ENCODE assay signal across 26 cellular contexts in the genomic region with DNA sequence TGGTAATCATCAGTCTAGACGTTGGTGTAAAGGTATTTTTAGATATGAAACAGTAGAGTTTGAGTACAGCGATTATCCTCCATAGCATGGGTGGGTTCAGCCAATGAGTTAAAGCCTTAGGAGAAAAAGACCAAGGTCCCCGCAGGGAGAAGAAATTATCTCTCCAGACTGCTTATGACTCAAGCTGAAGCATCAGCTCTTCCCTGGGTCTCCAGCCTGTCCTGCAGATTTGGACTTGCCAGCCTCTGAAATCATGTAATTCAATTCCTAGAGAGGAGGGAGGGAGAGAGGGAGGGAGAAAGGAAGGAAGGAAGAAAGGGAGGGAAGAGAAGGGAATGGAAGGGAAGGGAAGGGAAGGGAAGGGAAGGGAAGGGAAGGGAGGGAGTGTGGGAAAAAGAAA. TPM values are rescaled to one million over a fixed set of nuclear protein-coding genes. Genes with fewer than 3 reads are reported as not detected.
"Had no signal": no experiment of that assay in that cellular context is flagged by ENCODE, and none has a peak within 500 bp of the region (broad histone marks: within the 10 kb centered on the region; RNA-seq: fewer than 3 reads in every experiment).

No MANE protein-coding gene starts in this region.

- H3K27me3 ChIP-seq: adrenal gland, body of pancreas had no signal

- H3K36me3 ChIP-seq: adrenal gland, esophagus muscularis mucosa had no signal

- DNase-seq: activated CD4-positive, alpha-beta T cell treated with anti-CD3 and anti-CD28 coated beads for 48 hours; activated CD4-positive, alpha-beta T cell treated with anti-CD3 and anti-CD28 coated beads, Interleukin-2, amount 50 U/mL, for 1 hour; activated CD4-positive, alpha-beta T cell treated with anti-CD3 and anti-CD28 coated beads, Interleukin-2, amount 50 U/mL, for 48 hours; activated CD8-positive, alpha-beta memory T cell treated with anti-CD3 and anti-CD28 coated beads for 24 hours; activated CD8-positive, alpha-beta T cell treated with anti-CD3 and anti-CD28 coated beads for 36 hours; activated effector memory CD4-positive, alpha-beta T cell treated with Interleukin-2 at 50 U/mL for 16 hours; activated naive CD4-positive, alpha-beta T cell treated with anti-CD3 and anti-CD28 coated beads for 36 hours; activated naive CD8-positive, alpha-beta T cell treated with anti-CD3 and anti-CD28 coated beads for 36 hours; activated naive CD8-positive, alpha-beta T cell treated with anti-CD3 and anti-CD28 coated beads, Interleukin-2, amount 50 U/mL, for 24 hours; activated T-cell treated with anti-CD3 and anti-CD28 coated beads, Interleukin-2, amount 50 U/mL, for 4 hours; adrenal gland; amygdala; aorta; body of pancreas; dorsolateral prefrontal cortex; effector memory CD4-positive, alpha-beta T cell; endodermal cell; erythroblast; head of caudate nucleus; T-helper 1 cell; T-helper 17 cell; T1000 had no signal

- H3K4me3 ChIP-seq: adrenal gland, body of pancreas, coronary artery, dorsolateral prefrontal cortex, esophagus muscularis mucosa had no signal

- H3K27ac ChIP-seq: adrenal gland, body of pancreas, coronary artery, dorsolateral prefrontal cortex, esophagus muscularis mucosa, VCaP had no signal

- H3K9me3 ChIP-seq: adrenal gland, body of pancreas, esophagus muscularis mucosa had no signal

- H3K4me1 ChIP-seq: body of pancreas had no signal

RNA-seq across cellular contexts. Expression of gene DTX1, which starts 12.0 kb away (rescaled TPM):
- total RNA-seq: fibroblast of villous mesenchyme had no signal
